Comparison of ENCODE assay signal across 8 cellular contexts in the genomic region with DNA sequence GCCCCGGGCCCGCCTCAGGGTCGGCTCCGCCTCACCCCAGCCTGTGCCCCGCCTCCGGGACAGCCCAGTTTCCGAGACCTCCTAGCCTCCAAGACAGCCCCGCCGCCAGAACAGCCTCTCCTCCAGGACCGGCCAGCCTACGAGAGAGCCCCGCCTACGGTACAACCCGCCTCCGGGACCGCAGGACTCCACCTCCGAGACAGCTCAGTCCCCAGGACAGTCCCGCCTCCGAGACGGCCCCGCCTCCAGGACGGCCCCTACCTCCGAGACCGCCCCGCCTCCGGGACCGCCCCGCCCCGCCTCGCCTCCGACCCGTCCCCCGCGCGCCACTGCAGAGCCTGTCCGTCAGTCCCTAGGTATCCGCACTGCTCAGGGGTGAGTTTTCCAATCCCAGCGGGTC. TPM values are rescaled to one million over a fixed set of nuclear protein-coding genes. Genes with fewer than 3 reads are reported as not detected.
DNase-seq lines count a peak whose midpoint lies in the region; ATAC-seq, FAIRE-seq and TF ChIP-seq lines count a peak whose summit lies in the region.
"Not testable (repeated sequence)": the region's sequence is repeated elsewhere in the genome, so short reads cannot be mapped to it uniquely, and the experiment has no call there.

Gene TCAF2 (plus strand): TSS at position 329 of the 400 bp plus-strand sequence.

- not testable (repeated sequence) for H3K27ac Mint-ChIP-seq in activated CD8-positive, alpha-beta T cell treated with anti-CD3 and anti-CD28 coated beads, Interleukin-2, amount 10 ng/mL, durations not matched to agents 7 days and 5 days

- not testable (repeated sequence) for H3K27me3 ChIP-seq in lung (ENCODE audit: control insufficient read depth, insufficient read depth)

- not testable (repeated sequence) for DNase-seq in AG09309 (ENCODE audit: low read depth); GM19239 (ENCODE audit: insufficient read length, low spot score); astrocyte of the cerebellum (ENCODE audit: low read depth); lung (ENCODE audit: low spot score)
- DNase-seq in activated CD8-positive, alpha-beta T cell treated with anti-CD3 and anti-CD28 coated beads, Interleukin-2, amount 10 ng/mL, durations not matched to agents 7 days and 5 days: peak; percentile 73
- peak; percentile 42 for DNase-seq in stimulated activated CD8-positive, alpha-beta memory T cell treated with anti-CD3 and anti-CD28 coated beads, Interleukin-12 subunit alpha, Interleukin-12 subunit beta, amount 100 ng/mL, for 24 hours (ENCODE audit: extremely low read depth)

- not testable (repeated sequence) for H3K4me1 ChIP-seq in lung (ENCODE audit: control insufficient read depth in 2 of 2, insufficient read depth in 2 of 2, low read length in 2 of 2)

- H3K9me3 Mint-ChIP-seq in activated CD8-positive, alpha-beta T cell treated with anti-CD3 and anti-CD28 coated beads, Interleukin-2, amount 10 ng/mL, durations not matched to agents 7 days and 5 days (ENCODE audit: insufficient read depth): not testable (repeated sequence)

- H3K4me1 Mint-ChIP-seq in activated CD8-positive, alpha-beta T cell treated with anti-CD3 and anti-CD28 coated beads, Interleukin-2, amount 10 ng/mL, durations not matched to agents 7 days and 5 days (ENCODE audit: low read depth): not testable (repeated sequence)

- peak; percentile 48 for FAIRE-seq in GM19239 (lab: Jason Lieb, UNC)

- POLR2A ChIA-PET in activated CD8-positive, alpha-beta T cell treated with anti-CD3 and anti-CD28 coated beads, Interleukin-2, amount 10 ng/mL, durations not matched to agents 7 days and 5 days (lab: Charles Lee): not testable (repeated sequence)

- not testable (repeated sequence) for H3K36me3 ChIP-seq in lung (ENCODE audit: control insufficient read depth in 2 of 2, insufficient read depth in 2 of 2, low read length in 2 of 2)

- ATAC-seq in HG02678 (IDR thresholded peaks at IDR 0.05; ENCODE audit: unreplicated experiment) (peak; percentile 82), HG03521 (IDR thresholded peaks at IDR 0.05; ENCODE audit: unreplicated experiment) (peak; percentile 90), lung (ENCODE audit: insufficient read depth, low FRiP score) (peak; percentile 100)
- ATAC-seq in activated CD8-positive, alpha-beta T cell treated with anti-CD3 and anti-CD28 coated beads, Interleukin-2, amount 10 ng/mL, durations not matched to agents 7 days and 5 days: peak; percentile 91

- peak within 1 kb of the TSS; percentile 38 for H3K4me3 Mint-ChIP-seq in activated CD8-positive, alpha-beta T cell treated with anti-CD3 and anti-CD28 coated beads, Interleukin-2, amount 10 ng/mL, durations not matched to agents 7 days and 5 days

- H3K9me3 ChIP-seq in lung (ENCODE audit: control insufficient read depth in 2 of 2, insufficient read depth in 1 of 2, low read length in 1 of 2): not testable (repeated sequence)

- not testable (repeated sequence) for H3K36me3 Mint-ChIP-seq in activated CD8-positive, alpha-beta T cell treated with anti-CD3 and anti-CD28 coated beads, Interleukin-2, amount 10 ng/mL, durations not matched to agents 7 days and 5 days (ENCODE audit: low read depth)

- H3K27ac ChIP-seq in lung (ENCODE audit: low read depth in 1 of 2, low read length in 1 of 2): not testable (repeated sequence)

- 1% methylated on average over 19 of the region's 38 CpGs; no CpG with 5 or more reads in 1 of the 2 donors for WGBS in lung, 2 donors

- in situ Hi-C loops in astrocyte of the cerebellum (cut with HindIII; ENCODE audit: low sequenced_read_pairs): not testable (repeated sequence)

- not testable (repeated sequence) for H3K27me3 Mint-ChIP-seq in activated CD8-positive, alpha-beta T cell treated with anti-CD3 and anti-CD28 coated beads, Interleukin-2, amount 10 ng/mL, durations not matched to agents 7 days and 5 days (ENCODE audit: low read depth)

- CTCF ChIA-PET in activated CD8-positive, alpha-beta T cell treated with anti-CD3 and anti-CD28 coated beads, Interleukin-2, amount 10 ng/mL, durations not matched to agents 7 days and 5 days (lab: Charles Lee): not testable (repeated sequence)

- TF ChIP-seq CTCF in AG09309 (IDR thresholded peaks at IDR 0.05; ENCODE audit: control insufficient read depth, insufficient read depth, low read depth, low read length, missing control alignments); astrocyte of the cerebellum (IDR thresholded peaks at IDR 0.05; ENCODE audit: low read depth, low read length, missing control alignments); lung (IDR thresholded peaks at IDR 0.05; ENCODE audit: control extremely low read depth, extremely low read depth): not testable (repeated sequence)

- H3K4me3 ChIP-seq in AG09309 (ENCODE audit: control insufficient read depth, low read depth, low read length) (peak within 1 kb of the TSS; percentile 32), astrocyte of the cerebellum (ENCODE audit: low read depth, low read length) (peak within 1 kb of the TSS; percentile 30)
- H3K4me3 ChIP-seq in lung: not testable (repeated sequence)

RNA-seq across cellular contexts. Expression of gene TCAF2, which starts in this region (rescaled TPM):
- 10 to 100 TPM; 14.1 to 15.2 TPM for total RNA-seq in activated CD8-positive, alpha-beta T cell treated with anti-CD3 and anti-CD28 coated beads, Interleukin-2, amount 10 ng/mL, durations not matched to agents 7 days and 5 days
- total RNA-seq in lung: 1 to 10 TPM; 2.6 to 4.4 TPM
- polyA plus RNA-seq in lung: 1 to 10 TPM; 1.2 to 3.4 TPM
